Comparison of ENCODE assay signal across 26 cellular contexts in genomic region chr6:122392564-122393338, GRCh38.
"Had no signal": no experiment of that assay in that cellular context is flagged by ENCODE, and none has a peak within 500 bp of the region (broad histone marks: within the 10 kb centered on the region; RNA-seq: fewer than 3 reads in every experiment).

No MANE protein-coding gene starts in this region.

- H3K36me3 ChIP-seq: breast epithelium, gastrocnemius medialis, pancreas, prostate gland, sigmoid colon, tibial nerve had no signal

- H3K4me3 ChIP-seq: breast epithelium, gastrocnemius medialis, pancreas, prostate gland, sigmoid colon, tibial nerve had no signal

- H3K9me3 Mint-ChIP-seq: activated naive CD4-positive, alpha-beta T cell treated with anti-CD3 and anti-CD28 coated beads, Interleukin-2, amount 50 U/mL, for 24 hours; nephron; stimulated activated memory B cell treated with anti-CD40 and anti-IgM and Interleukin-4, amounts not matched to agents 10 μg/mL and 1 μg/mL and 100 μg/mL, for 72 hours; T-cell; T-helper 2 cell treated with Interferon-gamma antibody and Interleukin-4, amounts not matched to agents 5 μg/mL and 100 μg/mL, for 36 hours had no signal

- H3K27me3 ChIP-seq: breast epithelium, gastrocnemius medialis, pancreas, sigmoid colon, tibial nerve had no signal

- ATAC-seq: gastrocnemius medialis; left ventricle myocardium superior; pancreas; stimulated activated memory B cell treated with anti-CD40 and anti-IgM and Interleukin-4, amounts not matched to agents 10 μg/mL and 1 μg/mL and 100 μg/mL, for 72 hours; T-cell had no signal

- DNase-seq: activated CD4-positive, alpha-beta T cell treated with anti-CD3 and anti-CD28 coated beads for 4 hours; activated CD4-positive, CD25-positive, alpha-beta regulatory T cell; activated CD8-positive, alpha-beta memory T cell treated with anti-CD3 and anti-CD28 coated beads, Interleukin-2, amount 50 U/mL, for 48 hours; activated effector memory CD4-positive, alpha-beta T cell treated with anti-CD3 and anti-CD28 coated beads, Interleukin-2, amount 50 U/mL, for 16 hours; central memory CD4-positive, alpha-beta T cell; dermis blood vessel endothelial cell; effector CD4-positive, alpha-beta T cell; gastrocnemius medialis; glutamatergic neuron; left cardiac atrium; left ventricle myocardium superior; nucleus accumbens; pancreas; sigmoid colon; small intestine; stimulated activated CD4-positive, alpha-beta T cell treated with anti-CD3 and anti-CD28 coated beads, Interleukin-4, amount 100 ng/mL, for 4 hours; stimulated activated CD8-positive, alpha-beta memory T cell treated with anti-CD3 and anti-CD28 coated beads, Interleukin-4, amount 100 ng/mL, for 48 hours; T-cell had no signal

- H3K36me3 Mint-ChIP-seq: stimulated activated memory B cell treated with anti-CD40 and anti-IgM and Interleukin-4, amounts not matched to agents 10 μg/mL and 1 μg/mL and 100 μg/mL, for 72 hours; T-cell had no signal

- H3K9me3 ChIP-seq: breast epithelium, gastrocnemius medialis, pancreas, prostate gland, sigmoid colon, tibial nerve had no signal

- H3K4me1 Mint-ChIP-seq: nephron; stimulated activated memory B cell treated with anti-CD40 and anti-IgM and Interleukin-4, amounts not matched to agents 10 μg/mL and 1 μg/mL and 100 μg/mL, for 72 hours had no signal

- H3K27ac ChIP-seq: breast epithelium, epithelial cell of prostate, gastrocnemius medialis, pancreas, prostate gland, sigmoid colon, tibial nerve had no signal

- H3K4me3 Mint-ChIP-seq: activated naive CD4-positive, alpha-beta T cell treated with anti-CD3 and anti-CD28 coated beads, Interleukin-2, amount 50 U/mL, for 24 hours; nephron; stimulated activated memory B cell treated with anti-CD40 and anti-IgM and Interleukin-4, amounts not matched to agents 10 μg/mL and 1 μg/mL and 100 μg/mL, for 72 hours; T-cell; T-helper 2 cell treated with Interferon-gamma antibody and Interleukin-4, amounts not matched to agents 5 μg/mL and 100 μg/mL, for 36 hours had no signal

- H3K27me3 Mint-ChIP-seq: activated naive CD4-positive, alpha-beta T cell treated with anti-CD3 and anti-CD28 coated beads, Interleukin-2, amount 50 U/mL, for 24 hours had no signal

- H3K4me1 ChIP-seq: breast epithelium, gastrocnemius medialis, pancreas, prostate gland, tibial nerve had no signal

- H3K27ac Mint-ChIP-seq: activated naive CD4-positive, alpha-beta T cell treated with anti-CD3 and anti-CD28 coated beads, Interleukin-2, amount 50 U/mL, for 24 hours; nephron; stimulated activated memory B cell treated with anti-CD40 and anti-IgM and Interleukin-4, amounts not matched to agents 10 μg/mL and 1 μg/mL and 100 μg/mL, for 72 hours; T-cell; T-helper 2 cell treated with Interferon-gamma antibody and Interleukin-4, amounts not matched to agents 5 μg/mL and 100 μg/mL, for 36 hours had no signal
